ENCODE assay signal across 7 cellular contexts in genomic region chr6:96897396-96898240, GRCh38. TPM values are rescaled to one million over a fixed set of nuclear protein-coding genes. Genes with fewer than 3 reads are reported as not detected.
DNase-seq lines count a peak whose midpoint lies in the region; ATAC-seq, FAIRE-seq and TF ChIP-seq lines count a peak whose summit lies in the region.

NDUFAF4 (minus strand) TSS chr6:96897891; CDS start chr6:96897801, 90 bp downstream.

- peak within 1 kb of the TSS; percentile 98 for H2AFZ ChIP-seq in astrocyte (ENCODE audit: low read depth, low read length)

- peaks cover 3% of the 10 kb centered on the region for H3K4me1 ChIP-seq in astrocyte (ENCODE audit: insufficient read depth, low read length)

- H3K27ac Mint-ChIP-seq in T-helper 2 cell treated with Interferon-gamma antibody and Interleukin-4, amounts not matched to agents 5 μg/mL and 100 μg/mL, for 36 hours, result peak within 1 kb of the TSS; percentile 94
- H3K27ac Mint-ChIP-seq in astrocyte (ENCODE audit: unreplicated experiment), result peak within 1 kb of the TSS; percentile 88

- peak; percentile 84 for TF ChIP-seq POLR2A in GM18505 (IDR thresholded peaks at IDR 0.05; ENCODE audit: borderline replicate concordance, extremely low read depth, insufficient read depth, insufficient read length)

- H3K27me3 Mint-ChIP-seq in T-helper 2 cell treated with Interferon-gamma antibody and Interleukin-4, amounts not matched to agents 5 μg/mL and 100 μg/mL, for 36 hours (ENCODE audit: low read depth), result peaks cover 5% of the 10 kb centered on the region
- H3K27me3 Mint-ChIP-seq in astrocyte (ENCODE audit: low read depth, unreplicated experiment), result no peaks in the 10 kb centered on the region

- TF ChIP-seq CTCF in astrocyte (IDR thresholded peaks at IDR 0.05; ENCODE audit: insufficient read depth, low read depth, low read length), result peak; percentile 76

- DNase-seq in NCI-H1930 (lab: John Stamatoyannopoulos, UW) (peak; percentile 89 to 95), astrocyte (ENCODE audit: low read depth) (peak; percentile 81), hepatic stellate cell (ENCODE audit: low spot score) (peak; percentile 92), retina (peak; percentile 97)
- peak; percentile 95 for DNase-seq in T-helper 2 cell treated with Interferon-gamma antibody and Interleukin-4, amounts not matched to agents 5 μg/mL and 100 μg/mL, for 36 hours (ENCODE audit: low spot score)

- peak within 1 kb of the TSS; percentile 87 for H3K27ac ChIP-seq in astrocyte (ENCODE audit: low read depth, low read length)

- peaks cover 9% of the 10 kb centered on the region for H3K36me3 ChIP-seq in astrocyte (ENCODE audit: insufficient read depth, low read length)

- peak within 1 kb of the TSS; percentile 83 for H3K4me3 Mint-ChIP-seq in T-helper 2 cell treated with Interferon-gamma antibody and Interleukin-4, amounts not matched to agents 5 μg/mL and 100 μg/mL, for 36 hours
- peak within 1 kb of the TSS; percentile 89 for H3K4me3 Mint-ChIP-seq in astrocyte (ENCODE audit: unreplicated experiment)

- no peaks in the 10 kb centered on the region for H3K9me3 ChIP-seq in astrocyte (ENCODE audit: insufficient read depth, low read depth, low read length)

- FAIRE-seq in astrocyte (lab: Jason Lieb, UNC), result no peak

- peaks cover 8% of the 10 kb centered on the region for H4K20me1 ChIP-seq in astrocyte (ENCODE audit: insufficient read depth, low read length)

- no peaks in the 10 kb centered on the region for H3K27me3 ChIP-seq in astrocyte (ENCODE audit: insufficient read depth, low read length)

- peak within 1 kb of the TSS; percentile 90 for H3K4me3 ChIP-seq in astrocyte (ENCODE audit: insufficient read depth, low read depth, low read length)

- peaks cover 16% of the 10 kb centered on the region for H3K4me1 Mint-ChIP-seq in T-helper 2 cell treated with Interferon-gamma antibody and Interleukin-4, amounts not matched to agents 5 μg/mL and 100 μg/mL, for 36 hours (ENCODE audit: low read depth)
- peaks cover 10% of the 10 kb centered on the region for H3K4me1 Mint-ChIP-seq in astrocyte (ENCODE audit: low read depth, unreplicated experiment)

- peak within 1 kb of the TSS; percentile 92 for H3K4me2 ChIP-seq in astrocyte (ENCODE audit: low read length)

- peaks cover 14% of the 10 kb centered on the region for H3K36me3 Mint-ChIP-seq in T-helper 2 cell treated with Interferon-gamma antibody and Interleukin-4, amounts not matched to agents 5 μg/mL and 100 μg/mL, for 36 hours (ENCODE audit: low read depth)
- no peaks in the 10 kb centered on the region for H3K36me3 Mint-ChIP-seq in astrocyte (ENCODE audit: low read depth, unreplicated experiment)

- H3K9me3 Mint-ChIP-seq in T-helper 2 cell treated with Interferon-gamma antibody and Interleukin-4, amounts not matched to agents 5 μg/mL and 100 μg/mL, for 36 hours, result no peaks in the 10 kb centered on the region
- H3K9me3 Mint-ChIP-seq in astrocyte (ENCODE audit: unreplicated experiment), result no peaks in the 10 kb centered on the region

- H3K79me2 ChIP-seq in astrocyte (ENCODE audit: insufficient read depth, low read length), result peaks cover 42% of the 10 kb centered on the region

- peak within 1 kb of the TSS; percentile 90 for H3K9ac ChIP-seq in astrocyte (ENCODE audit: low read length)

- ATAC-seq in GM18505 (IDR thresholded peaks at IDR 0.05; ENCODE audit: unreplicated experiment), result peak; percentile 90
- peak; percentile 90 for ATAC-seq in HG02973 (IDR thresholded peaks at IDR 0.05; ENCODE audit: unreplicated experiment)

RNA-seq across cellular contexts. Expression of gene NDUFAF4, which starts in this region (rescaled TPM):
- total RNA-seq in astrocyte, result 38.6 TPM in 2 replicates

Comparison
In these comparisons a context has a peak if more than half of its experiments do, and no peak if none do; other contexts are left out.
1. Peak in every context shown above with its lines: DNase-seq, ATAC-seq, H3K4me3 ChIP-seq and H3K27ac ChIP-seq.